Comparison of ENCODE assay signal across 26 cellular contexts in genomic region chr11:117550466-117550865, GRCh38.
DNase-seq lines count a peak whose midpoint lies in the region; ATAC-seq, FAIRE-seq and TF ChIP-seq lines count a peak whose summit lies in the region.
"Had no signal": no experiment of that assay in that cellular context is flagged by ENCODE, and none has a peak within 500 bp of the region (broad histone marks: within the 10 kb centered on the region; RNA-seq: fewer than 3 reads in every experiment).

No MANE protein-coding gene starts in this region.

- H3K27me3 ChIP-seq in astrocyte (ENCODE audit: insufficient read depth, low read length) (peaks cover 3% of the 10 kb centered on the region), neural progenitor cell (peaks cover 11% of the 10 kb centered on the region), aorta (ENCODE audit: control insufficient read depth in 1 of 2, insufficient read depth in 2 of 2, low read length in 1 of 2) (no peaks in the 10 kb centered on the region)
- H3K27me3 ChIP-seq: BLaER1 treated with 17β-estradiol and CSF1 and Interleukin-3, amounts not matched to agents 10 nM and 100 nM had no signal

- no peaks in the 10 kb centered on the region for H3K4me1 ChIP-seq in astrocyte (ENCODE audit: insufficient read depth, low read length)
- H3K4me1 ChIP-seq in neural progenitor cell = peaks cover 24% of the 10 kb centered on the region
- no peaks in the 10 kb centered on the region for H3K4me1 ChIP-seq in aorta (ENCODE audit: control insufficient read depth in 1 of 2, insufficient read depth in 2 of 2, low read length in 2 of 2)
- H3K4me1 ChIP-seq: A549 had no signal

- H3K4me2 ChIP-seq in astrocyte (ENCODE audit: low read length) = no peak overlapping the region
- H3K4me2 ChIP-seq in neural progenitor cell = no peak overlapping the region
- H3K4me2 ChIP-seq: A549; BLaER1 treated with 17β-estradiol and CSF1 and Interleukin-3, amounts not matched to agents 10 nM and 100 nM had no signal

- ATAC-seq in aorta (ENCODE audit: low FRiP score) (no peak), HG03095 (IDR thresholded peaks at IDR 0.05; ENCODE audit: unreplicated experiment) (no peak), HG02884 (IDR thresholded peaks at IDR 0.05; ENCODE audit: unreplicated experiment) (no peak)
- ATAC-seq: A549, GM12878 had no signal

- H3K9me3 ChIP-seq in astrocyte (ENCODE audit: insufficient read depth, low read depth, low read length) (no peaks in the 10 kb centered on the region), neural progenitor cell (ENCODE audit: low read depth) (no peaks in the 10 kb centered on the region), aorta (ENCODE audit: control insufficient read depth, low read length) (no peaks in the 10 kb centered on the region)
- H3K9me3 ChIP-seq: A549 had no signal

- TF ChIP-seq CTCF in astrocyte (IDR thresholded peaks at IDR 0.05; ENCODE audit: insufficient read depth, low read depth, low read length) = no peak
- no peak for TF ChIP-seq CTCF in neural progenitor cell (IDR thresholded peaks at IDR 0.05)

- H4K20me1 ChIP-seq in astrocyte (ENCODE audit: insufficient read depth, low read length) = no peaks in the 10 kb centered on the region
- peaks cover 5% of the 10 kb centered on the region for H4K20me1 ChIP-seq in neural progenitor cell (ENCODE audit: low read depth)
- H4K20me1 ChIP-seq: BLaER1 treated with 17β-estradiol and CSF1 and Interleukin-3, amounts not matched to agents 10 nM and 100 nM had no signal

- 76 to 79% methylated on average over 7 of the region's 7 CpGs for WGBS in aorta, 2 donors

- peaks cover 17% of the 10 kb centered on the region for H3K4me1 Mint-ChIP-seq in astrocyte (ENCODE audit: low read depth, unreplicated experiment)
- peaks cover 69% of the 10 kb centered on the region for H3K4me1 Mint-ChIP-seq in neural progenitor cell
- H3K4me1 Mint-ChIP-seq: B cell; CD4-positive, alpha-beta memory T cell; CD8-positive, alpha-beta memory T cell had no signal

- no peaks in the 10 kb centered on the region for H3K36me3 Mint-ChIP-seq in astrocyte (ENCODE audit: low read depth, unreplicated experiment)
- H3K36me3 Mint-ChIP-seq in neural progenitor cell = no peaks in the 10 kb centered on the region
- H3K36me3 Mint-ChIP-seq: CD4-positive, alpha-beta memory T cell; CD8-positive, alpha-beta memory T cell had no signal

- FAIRE-seq in astrocyte (lab: Jason Lieb, UNC) = no peak
- FAIRE-seq: A549, GM12878, GM12892, GM18507 had no signal

- H3K9me3 Mint-ChIP-seq in astrocyte (ENCODE audit: unreplicated experiment) = peaks cover 3% of the 10 kb centered on the region
- H3K9me3 Mint-ChIP-seq in neural progenitor cell = peaks cover 3% of the 10 kb centered on the region
- H3K9me3 Mint-ChIP-seq: CD4-positive, alpha-beta memory T cell had no signal

- H3K27ac ChIP-seq in astrocyte (ENCODE audit: low read depth, low read length) (no peak overlapping the region), neural progenitor cell (no peak overlapping the region), aorta (ENCODE audit: low read depth in 1 of 2, low read length in 2 of 2) (no peak overlapping the region)
- H3K27ac ChIP-seq: 22Rv1; A549; BLaER1 treated with 17β-estradiol and CSF1 and Interleukin-3, amounts not matched to agents 10 nM and 100 nM; C4-2B had no signal

- no peak overlapping the region for H3K4me3 Mint-ChIP-seq in astrocyte (ENCODE audit: unreplicated experiment)
- H3K4me3 Mint-ChIP-seq in neural progenitor cell = peak overlapping the region; percentile 26
- H3K4me3 Mint-ChIP-seq: B cell; CD4-positive, alpha-beta memory T cell; CD8-positive, alpha-beta memory T cell had no signal

- DNase-seq in NCI-H2107 treated with DMSO at 0.1 percent for 48 hours (lab: John Stamatoyannopoulos, UW; ENCODE audit: unreplicated experiment) = peak; percentile 52
- no peak for DNase-seq in NCI-H2107 (lab: John Stamatoyannopoulos, UW)
- DNase-seq in astrocyte (ENCODE audit: low read depth) = no peak
- DNase-seq in neural progenitor cell (ENCODE audit: low spot score) = no peak
- DNase-seq in aorta = peak; percentile 11 to 25
- DNase-seq: AML-193; CD4-positive, alpha-beta memory T cell; CD8-positive, alpha-beta memory T cell; COR-L47; DMS 273 treated with DMSO at 0.1 percent for 48 hours; DMS153; DMS53; DMS79; DND-41; EL; GDM1 had no signal

- H3K9ac ChIP-seq in astrocyte (ENCODE audit: low read length) (no peak overlapping the region), neural progenitor cell (no peak overlapping the region)
- H3K9ac ChIP-seq: BLaER1 treated with 17β-estradiol and CSF1 and Interleukin-3, amounts not matched to agents 10 nM and 100 nM had no signal

- H3K27ac Mint-ChIP-seq in astrocyte (ENCODE audit: unreplicated experiment) = peak overlapping the region; percentile 30
- peak overlapping the region; percentile 70 for H3K27ac Mint-ChIP-seq in neural progenitor cell
- H3K27ac Mint-ChIP-seq: B cell; CD4-positive, alpha-beta memory T cell; CD8-positive, alpha-beta memory T cell had no signal

- H3K36me3 ChIP-seq in astrocyte (ENCODE audit: insufficient read depth, low read length) (no peaks in the 10 kb centered on the region), neural progenitor cell (no peaks in the 10 kb centered on the region), aorta (ENCODE audit: control insufficient read depth in 1 of 2, insufficient read depth in 2 of 2, low read length in 1 of 2) (no peaks in the 10 kb centered on the region)
- H3K36me3 ChIP-seq: BLaER1 treated with 17β-estradiol and CSF1 and Interleukin-3, amounts not matched to agents 10 nM and 100 nM had no signal

- no peak overlapping the region for H2AFZ ChIP-seq in astrocyte (ENCODE audit: low read depth, low read length)
- H2AFZ ChIP-seq in neural progenitor cell (replicated peaks) = no peak overlapping the region

- intact Hi-C loops in aorta (cut with DNase I) = no loop called here

- H3K4me3 ChIP-seq in astrocyte (ENCODE audit: insufficient read depth, low read depth, low read length) (no peak overlapping the region), neural progenitor cell (no peak overlapping the region), aorta (ENCODE audit: low read length in 2 of 2) (no peak overlapping the region)
- H3K4me3 ChIP-seq: A549; BLaER1 treated with 17β-estradiol and CSF1 and Interleukin-3, amounts not matched to agents 10 nM and 100 nM; GM12878 had no signal

- no peaks in the 10 kb centered on the region for H3K79me2 ChIP-seq in astrocyte (ENCODE audit: insufficient read depth, low read length)
- no peaks in the 10 kb centered on the region for H3K79me2 ChIP-seq in neural progenitor cell (ENCODE audit: low read depth)

- H3F3A ChIP-seq in neural progenitor cell (ENCODE audit: low read depth) = no peaks in the 10 kb centered on the region

- H3K27me3 Mint-ChIP-seq in astrocyte (ENCODE audit: low read depth, unreplicated experiment) (peaks cover 78% of the 10 kb centered on the region), neural progenitor cell (ENCODE audit: insufficient read depth, low read depth) (peaks cover 67% of the 10 kb centered on the region)

Comparison
In these comparisons a context has a peak if more than half of its experiments do, and no peak if none do; other contexts are left out.
1. DNase-seq: peak in NCI-H2107 treated with DMSO at 0.1 percent for 48 hours (single experiment) and aorta (2 of 2); none in NCI-H2107 (single experiment), astrocyte (single experiment) and neural progenitor cell (single experiment).